Comparison of ENCODE assay signal across 1 cellular context in the genomic region with DNA sequence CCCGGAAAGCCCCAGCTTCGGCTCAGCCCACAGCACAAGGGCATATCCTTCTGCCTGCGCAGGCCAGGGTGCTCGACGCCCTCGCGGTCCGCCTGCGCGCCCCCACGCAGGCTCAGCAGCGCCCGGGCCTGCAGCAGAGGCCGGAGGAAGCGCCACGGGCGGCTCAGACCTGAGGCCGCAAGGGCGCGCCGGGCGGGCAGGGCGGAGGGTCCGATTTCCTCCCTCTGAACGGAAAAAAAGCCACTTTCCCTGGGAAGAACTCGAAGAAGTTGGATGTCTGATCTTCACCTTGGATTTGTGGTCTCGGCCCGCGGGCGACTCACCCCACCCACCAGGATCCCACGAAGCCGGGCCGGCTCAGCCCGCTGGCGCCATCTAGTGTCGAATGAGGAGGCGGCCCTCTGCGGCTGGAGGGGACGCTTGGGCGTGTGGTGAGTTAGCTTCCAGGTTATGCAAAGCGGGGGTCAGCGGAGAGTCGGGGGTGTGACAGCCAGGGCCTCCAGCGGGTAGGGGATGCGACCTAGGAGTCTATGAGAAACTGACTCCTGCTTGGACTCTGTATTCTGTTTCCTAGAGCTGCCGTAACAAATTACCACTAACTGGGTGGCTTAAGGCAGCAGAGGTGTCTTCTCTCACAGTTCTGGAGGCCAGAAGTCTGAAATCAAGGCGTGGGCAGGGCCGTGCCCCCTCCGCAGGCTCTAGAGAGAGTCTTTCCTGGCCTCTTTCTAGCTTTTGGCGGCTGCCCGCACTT.
TF ChIP-seq lines count a peak whose summit lies in the region.

No MANE protein-coding gene starts in this region.

TF ChIP-seq in GM12878, 131 proteins besides CTCF, POLR2A, EP300 and RAD21 (continued from another document and continues in another):
- TF ChIP-seq YBX1 (IDR thresholded peaks at IDR 0.05) (no peak), ZNF274 (IDR thresholded peaks at IDR 0.05; ENCODE audit: insufficient read depth, insufficient read length) (no peak), SREBF1 (IDR thresholded peaks at IDR 0.05; ENCODE audit: low read length) (no peak), BMI1 (IDR thresholded peaks at IDR 0.05; ENCODE audit: borderline replicate concordance) (no peak), MXI1 (IDR thresholded peaks at IDR 0.05; ENCODE audit: low read depth, low read length) (0 out of 2 replicates have a peak, but pooled peaks have one; percentile 24), ZSCAN29 (IDR thresholded peaks at IDR 0.05) (no peak), MEF2B (IDR thresholded peaks at IDR 0.05; ENCODE audit: partially characterized antibody, poor library complexity, severe bottlenecking) (no peak), FOXK2 (IDR thresholded peaks at IDR 0.05) (no peak), HDGF (IDR thresholded peaks at IDR 0.05) (no peak), TCF3 (IDR thresholded peaks at IDR 0.05; ENCODE audit: borderline replicate concordance, insufficient read depth, low read depth, low read length) (no peak), EGR1 (IDR thresholded peaks at IDR 0.05; ENCODE audit: borderline replicate concordance in 1 of 2, low read depth in 2 of 2, low read length in 2 of 2) (peak in 1 of 2 experiments; percentile 27; a peak in 1 of 3 replicates), HDAC6 (IDR thresholded peaks at IDR 0.05; ENCODE audit: unreplicated experiment) (no peak), STAT1 (conservative IDR thresholded peaks at IDR 0.05) (no peak), NBN (IDR thresholded peaks at IDR 0.05) (peak; percentile 62; the same call in 1 of the 2 replicates), LARP7 (IDR thresholded peaks at IDR 0.05) (peak; percentile 92), JUND (IDR thresholded peaks at IDR 0.05; ENCODE audit: low read depth, low read length) (no peak), ZNF207 (IDR thresholded peaks at IDR 0.05; ENCODE audit: borderline replicate concordance) (0 out of 2 replicates have a peak, but pooled peaks have one; percentile 41), RELA (IDR thresholded peaks at IDR 0.05; ENCODE audit: borderline replicate concordance, partially characterized antibody) (peak; percentile 15), CBFB (IDR thresholded peaks at IDR 0.05; ENCODE audit: low read depth) (peak; percentile 56; the same call in 1 of the 2 replicates), KDM1A (IDR thresholded peaks at IDR 0.05; ENCODE audit: borderline replicate concordance) (no peak), MTA2 (IDR thresholded peaks at IDR 0.05; ENCODE audit: low read depth) (no peak), CREM (IDR thresholded peaks at IDR 0.05; ENCODE audit: low read depth) (no peak), GABPA (IDR thresholded peaks at IDR 0.05; ENCODE audit: low read depth) (no peak), IKZF2 (IDR thresholded peaks at IDR 0.05) (no peak), CEBPB (IDR thresholded peaks at IDR 0.05; ENCODE audit: borderline replicate concordance in 1 of 2, low read depth in 2 of 2, low read length in 2 of 2) (no peak), YY1 (IDR thresholded peaks at IDR 0.05; ENCODE audit: low read depth, low read length) (peak; percentile 78)
- TF ChIP-seq, protein P1, sequence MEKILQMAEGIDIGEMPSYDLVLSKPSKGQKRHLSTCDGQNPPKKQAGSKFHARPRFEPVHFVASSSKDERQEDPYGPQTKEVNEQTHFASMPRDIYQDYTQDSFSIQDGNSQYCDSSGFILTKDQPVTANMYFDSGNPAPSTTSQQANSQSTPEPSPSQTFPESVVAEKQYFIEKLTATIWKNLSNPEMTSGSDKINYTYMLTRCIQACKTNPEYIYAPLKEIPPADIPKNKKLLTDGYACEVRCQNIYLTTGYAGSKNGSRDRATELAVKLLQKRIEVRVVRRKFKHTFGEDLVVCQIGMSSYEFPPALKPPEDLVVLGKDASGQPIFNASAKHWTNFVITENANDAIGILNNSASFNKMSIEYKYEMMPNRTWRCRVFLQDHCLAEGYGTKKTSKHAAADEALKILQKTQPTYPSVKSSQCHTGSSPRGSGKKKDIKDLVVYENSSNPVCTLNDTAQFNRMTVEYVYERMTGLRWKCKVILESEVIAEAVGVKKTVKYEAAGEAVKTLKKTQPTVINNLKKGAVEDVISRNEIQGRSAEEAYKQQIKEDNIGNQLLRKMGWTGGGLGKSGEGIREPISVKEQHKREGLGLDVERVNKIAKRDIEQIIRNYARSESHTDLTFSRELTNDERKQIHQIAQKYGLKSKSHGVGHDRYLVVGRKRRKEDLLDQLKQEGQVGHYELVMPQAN (conservative IDR thresholded peaks at IDR 0.05), result peak; percentile 34; the same call in 1 of the 2 replicates
- TF ChIP-seq, protein P2, sequence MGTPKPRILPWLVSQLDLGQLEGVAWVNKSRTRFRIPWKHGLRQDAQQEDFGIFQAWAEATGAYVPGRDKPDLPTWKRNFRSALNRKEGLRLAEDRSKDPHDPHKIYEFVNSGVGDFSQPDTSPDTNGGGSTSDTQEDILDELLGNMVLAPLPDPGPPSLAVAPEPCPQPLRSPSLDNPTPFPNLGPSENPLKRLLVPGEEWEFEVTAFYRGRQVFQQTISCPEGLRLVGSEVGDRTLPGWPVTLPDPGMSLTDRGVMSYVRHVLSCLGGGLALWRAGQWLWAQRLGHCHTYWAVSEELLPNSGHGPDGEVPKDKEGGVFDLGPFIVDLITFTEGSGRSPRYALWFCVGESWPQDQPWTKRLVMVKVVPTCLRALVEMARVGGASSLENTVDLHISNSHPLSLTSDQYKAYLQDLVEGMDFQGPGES (IDR thresholded peaks at IDR 0.05), result no peak
- TF ChIP-seq, protein P3, sequence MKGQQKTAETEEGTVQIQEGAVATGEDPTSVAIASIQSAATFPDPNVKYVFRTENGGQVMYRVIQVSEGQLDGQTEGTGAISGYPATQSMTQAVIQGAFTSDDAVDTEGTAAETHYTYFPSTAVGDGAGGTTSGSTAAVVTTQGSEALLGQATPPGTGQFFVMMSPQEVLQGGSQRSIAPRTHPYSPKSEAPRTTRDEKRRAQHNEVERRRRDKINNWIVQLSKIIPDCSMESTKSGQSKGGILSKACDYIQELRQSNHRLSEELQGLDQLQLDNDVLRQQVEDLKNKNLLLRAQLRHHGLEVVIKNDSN (IDR thresholded peaks at IDR 0.05; ENCODE audit: borderline replicate concordance, extremely low read length, insufficient read depth, low read depth, low read length), result no peak
- TF ChIP-seq, protein P4, sequence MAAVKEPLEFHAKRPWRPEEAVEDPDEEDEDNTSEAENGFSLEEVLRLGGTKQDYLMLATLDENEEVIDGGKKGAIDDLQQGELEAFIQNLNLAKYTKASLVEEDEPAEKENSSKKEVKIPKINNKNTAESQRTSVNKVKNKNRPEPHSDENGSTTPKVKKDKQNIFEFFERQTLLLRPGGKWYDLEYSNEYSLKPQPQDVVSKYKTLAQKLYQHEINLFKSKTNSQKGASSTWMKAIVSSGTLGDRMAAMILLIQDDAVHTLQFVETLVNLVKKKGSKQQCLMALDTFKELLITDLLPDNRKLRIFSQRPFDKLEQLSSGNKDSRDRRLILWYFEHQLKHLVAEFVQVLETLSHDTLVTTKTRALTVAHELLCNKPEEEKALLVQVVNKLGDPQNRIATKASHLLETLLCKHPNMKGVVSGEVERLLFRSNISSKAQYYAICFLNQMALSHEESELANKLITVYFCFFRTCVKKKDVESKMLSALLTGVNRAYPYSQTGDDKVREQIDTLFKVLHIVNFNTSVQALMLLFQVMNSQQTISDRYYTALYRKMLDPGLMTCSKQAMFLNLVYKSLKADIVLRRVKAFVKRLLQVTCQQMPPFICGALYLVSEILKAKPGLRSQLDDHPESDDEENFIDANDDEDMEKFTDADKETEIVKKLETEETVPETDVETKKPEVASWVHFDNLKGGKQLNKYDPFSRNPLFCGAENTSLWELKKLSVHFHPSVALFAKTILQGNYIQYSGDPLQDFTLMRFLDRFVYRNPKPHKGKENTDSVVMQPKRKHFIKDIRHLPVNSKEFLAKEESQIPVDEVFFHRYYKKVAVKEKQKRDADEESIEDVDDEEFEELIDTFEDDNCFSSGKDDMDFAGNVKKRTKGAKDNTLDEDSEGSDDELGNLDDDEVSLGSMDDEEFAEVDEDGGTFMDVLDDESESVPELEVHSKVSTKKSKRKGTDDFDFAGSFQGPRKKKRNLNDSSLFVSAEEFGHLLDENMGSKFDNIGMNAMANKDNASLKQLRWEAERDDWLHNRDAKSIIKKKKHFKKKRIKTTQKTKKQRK (IDR thresholded peaks at IDR 0.05; ENCODE audit: low read depth, low read length), result no peak
- TF ChIP-seq, protein P5, sequence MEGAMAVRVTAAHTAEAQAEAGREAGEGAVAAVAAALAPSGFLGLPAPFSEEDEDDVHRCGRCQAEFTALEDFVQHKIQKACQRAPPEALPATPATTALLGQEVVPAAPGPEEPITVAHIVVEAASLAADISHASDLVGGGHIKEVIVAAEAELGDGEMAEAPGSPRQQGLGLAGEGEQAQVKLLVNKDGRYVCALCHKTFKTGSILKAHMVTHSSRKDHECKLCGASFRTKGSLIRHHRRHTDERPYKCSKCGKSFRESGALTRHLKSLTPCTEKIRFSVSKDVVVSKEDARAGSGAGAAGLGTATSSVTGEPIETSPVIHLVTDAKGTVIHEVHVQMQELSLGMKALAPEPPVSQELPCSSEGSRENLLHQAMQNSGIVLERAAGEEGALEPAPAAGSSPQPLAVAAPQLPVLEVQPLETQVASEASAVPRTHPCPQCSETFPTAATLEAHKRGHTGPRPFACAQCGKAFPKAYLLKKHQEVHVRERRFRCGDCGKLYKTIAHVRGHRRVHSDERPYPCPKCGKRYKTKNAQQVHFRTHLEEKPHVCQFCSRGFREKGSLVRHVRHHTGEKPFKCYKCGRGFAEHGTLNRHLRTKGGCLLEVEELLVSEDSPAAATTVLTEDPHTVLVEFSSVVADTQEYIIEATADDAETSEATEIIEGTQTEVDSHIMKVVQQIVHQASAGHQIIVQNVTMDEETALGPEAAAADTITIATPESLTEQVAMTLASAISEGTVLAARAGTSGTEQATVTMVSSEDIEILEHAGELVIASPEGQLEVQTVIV (IDR thresholded peaks at IDR 0.05; ENCODE audit: borderline replicate concordance, partially characterized antibody), result no peak
- TF ChIP-seq, protein P6, sequence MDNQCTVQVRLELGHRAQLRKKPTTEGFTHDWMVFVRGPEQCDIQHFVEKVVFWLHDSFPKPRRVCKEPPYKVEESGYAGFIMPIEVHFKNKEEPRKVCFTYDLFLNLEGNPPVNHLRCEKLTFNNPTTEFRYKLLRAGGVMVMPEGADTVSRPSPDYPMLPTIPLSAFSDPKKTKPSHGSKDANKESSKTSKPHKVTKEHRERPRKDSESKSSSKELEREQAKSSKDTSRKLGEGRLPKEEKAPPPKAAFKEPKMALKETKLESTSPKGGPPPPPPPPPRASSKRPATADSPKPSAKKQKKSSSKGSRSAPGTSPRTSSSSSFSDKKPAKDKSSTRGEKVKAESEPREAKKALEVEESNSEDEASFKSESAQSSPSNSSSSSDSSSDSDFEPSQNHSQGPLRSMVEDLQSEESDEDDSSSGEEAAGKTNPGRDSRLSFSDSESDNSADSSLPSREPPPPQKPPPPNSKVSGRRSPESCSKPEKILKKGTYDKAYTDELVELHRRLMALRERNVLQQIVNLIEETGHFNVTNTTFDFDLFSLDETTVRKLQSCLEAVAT (IDR thresholded peaks at IDR 0.05), result no peak
- TF ChIP-seq, protein P7, sequence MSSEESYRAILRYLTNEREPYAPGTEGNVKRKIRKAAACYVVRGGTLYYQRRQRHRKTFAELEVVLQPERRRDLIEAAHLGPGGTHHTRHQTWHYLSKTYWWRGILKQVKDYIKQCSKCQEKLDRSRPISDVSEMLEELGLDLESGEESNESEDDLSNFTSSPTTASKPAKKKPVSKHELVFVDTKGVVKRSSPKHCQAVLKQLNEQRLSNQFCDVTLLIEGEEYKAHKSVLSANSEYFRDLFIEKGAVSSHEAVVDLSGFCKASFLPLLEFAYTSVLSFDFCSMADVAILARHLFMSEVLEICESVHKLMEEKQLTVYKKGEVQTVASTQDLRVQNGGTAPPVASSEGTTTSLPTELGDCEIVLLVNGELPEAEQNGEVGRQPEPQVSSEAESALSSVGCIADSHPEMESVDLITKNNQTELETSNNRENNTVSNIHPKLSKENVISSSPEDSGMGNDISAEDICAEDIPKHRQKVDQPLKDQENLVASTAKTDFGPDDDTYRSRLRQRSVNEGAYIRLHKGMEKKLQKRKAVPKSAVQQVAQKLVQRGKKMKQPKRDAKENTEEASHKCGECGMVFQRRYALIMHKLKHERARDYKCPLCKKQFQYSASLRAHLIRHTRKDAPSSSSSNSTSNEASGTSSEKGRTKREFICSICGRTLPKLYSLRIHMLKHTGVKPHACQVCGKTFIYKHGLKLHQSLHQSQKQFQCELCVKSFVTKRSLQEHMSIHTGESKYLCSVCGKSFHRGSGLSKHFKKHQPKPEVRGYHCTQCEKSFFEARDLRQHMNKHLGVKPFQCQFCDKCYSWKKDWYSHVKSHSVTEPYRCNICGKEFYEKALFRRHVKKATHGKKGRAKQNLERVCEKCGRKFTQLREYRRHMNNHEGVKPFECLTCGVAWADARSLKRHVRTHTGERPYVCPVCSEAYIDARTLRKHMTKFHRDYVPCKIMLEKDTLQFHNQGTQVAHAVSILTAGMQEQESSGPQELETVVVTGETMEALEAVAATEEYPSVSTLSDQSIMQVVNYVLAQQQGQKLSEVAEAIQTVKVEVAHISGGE (CRISPR knock-in tag; IDR thresholded peaks at IDR 0.05), result no peak
- TF ChIP-seq, protein P8, sequence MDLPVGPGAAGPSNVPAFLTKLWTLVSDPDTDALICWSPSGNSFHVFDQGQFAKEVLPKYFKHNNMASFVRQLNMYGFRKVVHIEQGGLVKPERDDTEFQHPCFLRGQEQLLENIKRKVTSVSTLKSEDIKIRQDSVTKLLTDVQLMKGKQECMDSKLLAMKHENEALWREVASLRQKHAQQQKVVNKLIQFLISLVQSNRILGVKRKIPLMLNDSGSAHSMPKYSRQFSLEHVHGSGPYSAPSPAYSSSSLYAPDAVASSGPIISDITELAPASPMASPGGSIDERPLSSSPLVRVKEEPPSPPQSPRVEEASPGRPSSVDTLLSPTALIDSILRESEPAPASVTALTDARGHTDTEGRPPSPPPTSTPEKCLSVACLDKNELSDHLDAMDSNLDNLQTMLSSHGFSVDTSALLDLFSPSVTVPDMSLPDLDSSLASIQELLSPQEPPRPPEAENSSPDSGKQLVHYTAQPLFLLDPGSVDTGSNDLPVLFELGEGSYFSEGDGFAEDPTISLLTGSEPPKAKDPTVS (IDR thresholded peaks at IDR 0.05; ENCODE audit: low read depth, low read length), result no peak
- TF ChIP-seq, protein P9, sequence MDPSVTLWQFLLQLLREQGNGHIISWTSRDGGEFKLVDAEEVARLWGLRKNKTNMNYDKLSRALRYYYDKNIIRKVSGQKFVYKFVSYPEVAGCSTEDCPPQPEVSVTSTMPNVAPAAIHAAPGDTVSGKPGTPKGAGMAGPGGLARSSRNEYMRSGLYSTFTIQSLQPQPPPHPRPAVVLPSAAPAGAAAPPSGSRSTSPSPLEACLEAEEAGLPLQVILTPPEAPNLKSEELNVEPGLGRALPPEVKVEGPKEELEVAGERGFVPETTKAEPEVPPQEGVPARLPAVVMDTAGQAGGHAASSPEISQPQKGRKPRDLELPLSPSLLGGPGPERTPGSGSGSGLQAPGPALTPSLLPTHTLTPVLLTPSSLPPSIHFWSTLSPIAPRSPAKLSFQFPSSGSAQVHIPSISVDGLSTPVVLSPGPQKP (IDR thresholded peaks at IDR 0.05; ENCODE audit: low read depth, low read length), result no peak
- TF ChIP-seq, protein P10, sequence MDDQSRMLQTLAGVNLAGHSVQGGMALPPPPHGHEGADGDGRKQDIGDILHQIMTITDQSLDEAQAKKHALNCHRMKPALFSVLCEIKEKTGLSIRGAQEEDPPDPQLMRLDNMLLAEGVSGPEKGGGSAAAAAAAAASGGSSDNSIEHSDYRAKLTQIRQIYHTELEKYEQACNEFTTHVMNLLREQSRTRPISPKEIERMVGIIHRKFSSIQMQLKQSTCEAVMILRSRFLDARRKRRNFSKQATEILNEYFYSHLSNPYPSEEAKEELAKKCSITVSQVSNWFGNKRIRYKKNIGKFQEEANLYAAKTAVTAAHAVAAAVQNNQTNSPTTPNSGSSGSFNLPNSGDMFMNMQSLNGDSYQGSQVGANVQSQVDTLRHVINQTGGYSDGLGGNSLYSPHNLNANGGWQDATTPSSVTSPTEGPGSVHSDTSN (IDR thresholded peaks at IDR 0.05; ENCODE audit: insufficient replicate concordance, low read depth, low read length), result no peak
